In genomic region chr19:17259118-17259780, GRCh38 we compare ENCODE assay signal across 20 cellular contexts. TPM values are rescaled to one million over a fixed set of nuclear protein-coding genes. Genes with fewer than 3 reads are reported as not detected.
"Had no signal": no experiment of that assay in that cellular context is flagged by ENCODE, and none has a peak within 500 bp of the region (broad histone marks: within the 10 kb centered on the region; RNA-seq: fewer than 3 reads in every experiment).

No MANE protein-coding gene starts in this region.

- H3K4me1 ChIP-seq: adrenal gland, uterus had no signal

- DNase-seq: activated CD4-positive, alpha-beta memory T cell treated with anti-CD3 and anti-CD28 coated beads, Interleukin-2, amount 10 ng/mL, durations not matched to agents 7 days and 5 days; activated T-cell treated with anti-CD3 and anti-CD28 coated beads, Interleukin-2, amount 50 U/mL, for 24 hours; adrenal gland; brain microvascular endothelial cell; effector CD8-positive, alpha-beta T cell; heart left ventricle; natural killer cell; stimulated activated CD4-positive, alpha-beta T cell treated with anti-CD3 and anti-CD28 coated beads, Interleukin-15, amount 100 ng/mL, for 24 hours; stimulated activated CD4-positive, alpha-beta T cell treated with anti-CD3 and anti-CD28 coated beads, Interleukin-4, amount 100 ng/mL, for 1 hour; stimulated activated naive CD4-positive, alpha-beta T cell; substantia nigra; uterus; WERI-Rb-1 had no signal

- H3K27me3 ChIP-seq: adrenal gland, brain microvascular endothelial cell, heart left ventricle, tibial nerve, uterus had no signal

- H3K9me3 ChIP-seq: uterus had no signal

- H3K36me3 Mint-ChIP-seq: activated naive CD4-positive, alpha-beta T cell treated with anti-CD3 and anti-CD28 coated beads, Interleukin-2, amount 50 U/mL, for 24 hours; natural killer cell had no signal

- H3K27ac Mint-ChIP-seq: activated CD4-positive, alpha-beta memory T cell treated with anti-CD3 and anti-CD28 coated beads, Interleukin-2, amount 10 ng/mL, durations not matched to agents 7 days and 5 days; activated naive CD4-positive, alpha-beta T cell treated with anti-CD3 and anti-CD28 coated beads, Interleukin-2, amount 50 U/mL, for 24 hours; activated T-cell treated with anti-CD3 and anti-CD28 coated beads, Interleukin-2, amount 50 U/mL, for 24 hours; natural killer cell had no signal

- H3K36me3 ChIP-seq: adrenal gland, brain microvascular endothelial cell, tibial nerve, uterus, WERI-Rb-1 had no signal

- H3K9me3 Mint-ChIP-seq: activated CD4-positive, alpha-beta memory T cell treated with anti-CD3 and anti-CD28 coated beads, Interleukin-2, amount 10 ng/mL, durations not matched to agents 7 days and 5 days; activated naive CD4-positive, alpha-beta T cell treated with anti-CD3 and anti-CD28 coated beads, Interleukin-2, amount 50 U/mL, for 24 hours; activated T-cell treated with anti-CD3 and anti-CD28 coated beads, Interleukin-2, amount 50 U/mL, for 24 hours; natural killer cell had no signal

- FAIRE-seq: frontal cortex, keratinocyte had no signal

- ATAC-seq: heart left ventricle, left lobe of liver, natural killer cell had no signal

- H3K27me3 Mint-ChIP-seq: activated CD4-positive, alpha-beta memory T cell treated with anti-CD3 and anti-CD28 coated beads, Interleukin-2, amount 10 ng/mL, durations not matched to agents 7 days and 5 days; activated naive CD4-positive, alpha-beta T cell treated with anti-CD3 and anti-CD28 coated beads, Interleukin-2, amount 50 U/mL, for 24 hours; activated T-cell treated with anti-CD3 and anti-CD28 coated beads, Interleukin-2, amount 50 U/mL, for 24 hours had no signal

- H3K4me3 ChIP-seq: adrenal gland, heart left ventricle, skin epidermis, tibial nerve, uterus had no signal

- H3K4me3 Mint-ChIP-seq: activated CD4-positive, alpha-beta memory T cell treated with anti-CD3 and anti-CD28 coated beads, Interleukin-2, amount 10 ng/mL, durations not matched to agents 7 days and 5 days; activated naive CD4-positive, alpha-beta T cell treated with anti-CD3 and anti-CD28 coated beads, Interleukin-2, amount 50 U/mL, for 24 hours; activated T-cell treated with anti-CD3 and anti-CD28 coated beads, Interleukin-2, amount 50 U/mL, for 24 hours; natural killer cell had no signal

- H3K27ac ChIP-seq: adrenal gland, brain microvascular endothelial cell, epithelial cell of prostate, heart left ventricle, skin epidermis, tibial nerve, uterus, WERI-Rb-1 had no signal

RNA-seq across cellular contexts. Expression of gene USHBP1, which starts 5.3 kb away (rescaled TPM):
- total RNA-seq: natural killer cell had no signal
- polyA plus RNA-seq: keratinocyte had no signal
